ENCODE assay signal across 1 cellular context in genomic region chr18:55420665-55420964, GRCh38.
TF ChIP-seq lines count a peak whose summit lies in the region.

No MANE protein-coding gene starts in this region.

TF ChIP-seq in H1, 55 proteins besides CTCF, POLR2A, EP300 and RAD21 (continued from another document):
- no peak for TF ChIP-seq CHD7 (IDR thresholded peaks at IDR 0.05; ENCODE audit: insufficient replicate concordance, low read length)
- no peak for TF ChIP-seq TEAD4 (IDR thresholded peaks at IDR 0.05; ENCODE audit: low read depth, low read length)
- TF ChIP-seq SIRT6 (IDR thresholded peaks at IDR 0.05; ENCODE audit: low read length) = no peak
- no peak for TF ChIP-seq HDAC6 (IDR thresholded peaks at IDR 0.05; ENCODE audit: low read depth, low read length)
- no peak for TF ChIP-seq NRF1 (IDR thresholded peaks at IDR 0.05; ENCODE audit: low read depth, low read length)
- TF ChIP-seq ASH2L (IDR thresholded peaks at IDR 0.05; ENCODE audit: low read length) = no peak
- no peak for TF ChIP-seq POLR2AphosphoS5 (IDR thresholded peaks at IDR 0.05; ENCODE audit: low read depth, low read length)
- no peak for TF ChIP-seq SP1 (IDR thresholded peaks at IDR 0.05; ENCODE audit: low read depth, low read length)
